1 cellular context compared by ENCODE assay signal in the genomic region with DNA sequence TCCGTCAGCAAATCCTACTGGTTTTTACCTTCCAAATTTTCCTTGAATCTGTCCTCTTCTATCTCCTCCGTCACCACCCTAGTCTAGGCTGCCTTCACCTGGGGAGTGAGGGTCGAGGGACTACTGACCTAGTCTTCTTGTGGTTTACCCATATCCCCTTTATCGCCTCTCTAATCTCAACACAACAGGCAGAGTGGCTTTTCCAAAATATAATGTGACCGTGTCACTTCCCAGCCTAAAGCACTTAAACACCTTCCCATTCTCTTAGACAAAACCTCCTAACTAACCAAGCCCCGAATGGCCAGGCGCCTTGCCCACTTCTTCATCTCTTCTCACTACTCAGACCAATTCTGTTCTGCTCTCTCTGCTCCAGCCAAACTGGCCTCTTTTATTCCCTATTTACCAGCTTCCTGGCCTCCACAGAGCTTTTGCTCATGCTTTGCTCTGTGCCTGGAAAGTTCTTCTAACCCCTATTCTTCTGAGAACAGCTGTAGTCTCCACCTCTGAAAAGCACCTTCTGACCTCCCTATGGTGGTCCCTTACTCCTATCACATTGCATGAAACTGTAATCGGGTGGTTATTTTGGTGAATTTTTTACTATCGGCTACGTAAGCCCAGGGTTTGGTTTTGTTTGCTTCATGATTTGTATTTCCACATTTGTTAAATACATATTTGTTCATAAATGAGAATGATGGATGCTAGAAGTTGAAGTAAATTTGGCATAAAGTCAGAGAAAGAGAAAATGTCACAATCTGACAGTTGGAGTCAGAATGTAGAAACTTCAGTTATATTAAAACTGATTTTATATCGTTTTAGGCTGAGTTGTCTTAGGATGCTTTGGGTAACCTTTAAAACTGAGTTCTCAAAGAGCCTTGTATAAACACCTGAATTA.
TF ChIP-seq lines count a peak whose summit lies in the region.

No MANE protein-coding gene starts in this region.

TF ChIP-seq in K562, 482 proteins besides CTCF, POLR2A, EP300 and RAD21 (continued from another document and continues in another):
- no peak; the same call in 1 of the 2 replicates for TF ChIP-seq ZKSCAN3 (CRISPR knock-in tag; IDR thresholded peaks at IDR 0.05)
- TF ChIP-seq, protein P1, sequence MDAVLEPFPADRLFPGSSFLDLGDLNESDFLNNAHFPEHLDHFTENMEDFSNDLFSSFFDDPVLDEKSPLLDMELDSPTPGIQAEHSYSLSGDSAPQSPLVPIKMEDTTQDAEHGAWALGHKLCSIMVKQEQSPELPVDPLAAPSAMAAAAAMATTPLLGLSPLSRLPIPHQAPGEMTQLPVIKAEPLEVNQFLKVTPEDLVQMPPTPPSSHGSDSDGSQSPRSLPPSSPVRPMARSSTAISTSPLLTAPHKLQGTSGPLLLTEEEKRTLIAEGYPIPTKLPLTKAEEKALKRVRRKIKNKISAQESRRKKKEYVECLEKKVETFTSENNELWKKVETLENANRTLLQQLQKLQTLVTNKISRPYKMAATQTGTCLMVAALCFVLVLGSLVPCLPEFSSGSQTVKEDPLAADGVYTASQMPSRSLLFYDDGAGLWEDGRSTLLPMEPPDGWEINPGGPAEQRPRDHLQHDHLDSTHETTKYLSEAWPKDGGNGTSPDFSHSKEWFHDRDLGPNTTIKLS (IDR thresholded peaks at IDR 0.05; ENCODE audit: borderline replicate concordance, low read depth) = no peak
- TF ChIP-seq ZBTB8A (IDR thresholded peaks at IDR 0.05; ENCODE audit: partially characterized antibody) = no peak
- TF ChIP-seq, protein P2, sequence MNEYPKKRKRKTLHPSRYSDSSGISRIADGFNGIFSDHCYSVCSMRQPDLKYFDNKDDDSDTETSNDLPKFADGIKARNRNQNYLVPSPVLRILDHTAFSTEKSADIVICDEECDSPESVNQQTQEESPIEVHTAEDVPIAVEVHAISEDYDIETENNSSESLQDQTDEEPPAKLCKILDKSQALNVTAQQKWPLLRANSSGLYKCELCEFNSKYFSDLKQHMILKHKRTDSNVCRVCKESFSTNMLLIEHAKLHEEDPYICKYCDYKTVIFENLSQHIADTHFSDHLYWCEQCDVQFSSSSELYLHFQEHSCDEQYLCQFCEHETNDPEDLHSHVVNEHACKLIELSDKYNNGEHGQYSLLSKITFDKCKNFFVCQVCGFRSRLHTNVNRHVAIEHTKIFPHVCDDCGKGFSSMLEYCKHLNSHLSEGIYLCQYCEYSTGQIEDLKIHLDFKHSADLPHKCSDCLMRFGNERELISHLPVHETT (CRISPR knock-in tag; conservative IDR thresholded peaks at IDR 0.05 in 1 of 2, IDR thresholded peaks at IDR 0.05 in 1 of 2) = no peak
- TF ChIP-seq, protein P3, sequence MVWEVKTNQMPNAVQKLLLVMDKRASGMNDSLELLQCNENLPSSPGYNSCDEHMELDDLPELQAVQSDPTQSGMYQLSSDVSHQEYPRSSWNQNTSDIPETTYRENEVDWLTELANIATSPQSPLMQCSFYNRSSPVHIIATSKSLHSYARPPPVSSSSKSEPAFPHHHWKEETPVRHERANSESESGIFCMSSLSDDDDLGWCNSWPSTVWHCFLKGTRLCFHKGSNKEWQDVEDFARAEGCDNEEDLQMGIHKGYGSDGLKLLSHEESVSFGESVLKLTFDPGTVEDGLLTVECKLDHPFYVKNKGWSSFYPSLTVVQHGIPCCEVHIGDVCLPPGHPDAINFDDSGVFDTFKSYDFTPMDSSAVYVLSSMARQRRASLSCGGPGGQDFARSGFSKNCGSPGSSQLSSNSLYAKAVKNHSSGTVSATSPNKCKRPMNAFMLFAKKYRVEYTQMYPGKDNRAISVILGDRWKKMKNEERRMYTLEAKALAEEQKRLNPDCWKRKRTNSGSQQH (CRISPR knock-in tag; IDR thresholded peaks at IDR 0.05) = peak; percentile 92
- TF ChIP-seq, protein P4, sequence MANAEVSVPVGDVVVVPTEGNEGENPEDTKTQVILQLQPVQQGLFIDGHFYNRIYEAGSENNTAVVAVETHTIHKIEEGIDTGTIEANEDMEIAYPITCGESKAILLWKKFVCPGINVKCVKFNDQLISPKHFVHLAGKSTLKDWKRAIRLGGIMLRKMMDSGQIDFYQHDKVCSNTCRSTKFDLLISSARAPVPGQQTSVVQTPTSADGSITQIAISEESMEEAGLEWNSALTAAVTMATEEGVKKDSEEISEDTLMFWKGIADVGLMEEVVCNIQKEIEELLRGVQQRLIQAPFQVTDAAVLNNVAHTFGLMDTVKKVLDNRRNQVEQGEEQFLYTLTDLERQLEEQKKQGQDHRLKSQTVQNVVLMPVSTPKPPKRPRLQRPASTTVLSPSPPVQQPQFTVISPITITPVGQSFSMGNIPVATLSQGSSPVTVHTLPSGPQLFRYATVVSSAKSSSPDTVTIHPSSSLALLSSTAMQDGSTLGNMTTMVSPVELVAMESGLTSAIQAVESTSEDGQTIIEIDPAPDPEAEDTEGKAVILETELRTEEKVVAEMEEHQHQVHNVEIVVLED (CRISPR knock-in tag; IDR thresholded peaks at IDR 0.05) = peak; percentile 56
- TF ChIP-seq, protein P5, sequence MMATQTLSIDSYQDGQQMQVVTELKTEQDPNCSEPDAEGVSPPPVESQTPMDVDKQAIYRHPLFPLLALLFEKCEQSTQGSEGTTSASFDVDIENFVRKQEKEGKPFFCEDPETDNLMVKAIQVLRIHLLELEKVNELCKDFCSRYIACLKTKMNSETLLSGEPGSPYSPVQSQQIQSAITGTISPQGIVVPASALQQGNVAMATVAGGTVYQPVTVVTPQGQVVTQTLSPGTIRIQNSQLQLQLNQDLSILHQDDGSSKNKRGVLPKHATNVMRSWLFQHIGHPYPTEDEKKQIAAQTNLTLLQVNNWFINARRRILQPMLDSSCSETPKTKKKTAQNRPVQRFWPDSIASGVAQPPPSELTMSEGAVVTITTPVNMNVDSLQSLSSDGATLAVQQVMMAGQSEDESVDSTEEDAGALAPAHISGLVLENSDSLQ (IDR thresholded peaks at IDR 0.05) = no peak
- TF ChIP-seq, protein P6, sequence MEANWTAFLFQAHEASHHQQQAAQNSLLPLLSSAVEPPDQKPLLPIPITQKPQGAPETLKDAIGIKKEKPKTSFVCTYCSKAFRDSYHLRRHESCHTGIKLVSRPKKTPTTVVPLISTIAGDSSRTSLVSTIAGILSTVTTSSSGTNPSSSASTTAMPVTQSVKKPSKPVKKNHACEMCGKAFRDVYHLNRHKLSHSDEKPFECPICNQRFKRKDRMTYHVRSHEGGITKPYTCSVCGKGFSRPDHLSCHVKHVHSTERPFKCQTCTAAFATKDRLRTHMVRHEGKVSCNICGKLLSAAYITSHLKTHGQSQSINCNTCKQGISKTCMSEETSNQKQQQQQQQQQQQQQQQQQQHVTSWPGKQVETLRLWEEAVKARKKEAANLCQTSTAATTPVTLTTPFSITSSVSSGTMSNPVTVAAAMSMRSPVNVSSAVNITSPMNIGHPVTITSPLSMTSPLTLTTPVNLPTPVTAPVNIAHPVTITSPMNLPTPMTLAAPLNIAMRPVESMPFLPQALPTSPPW (CRISPR knock-in tag; IDR thresholded peaks at IDR 0.05) = no peak
- TF ChIP-seq GABPB2 (CRISPR knock-in tag; conservative IDR thresholded peaks at IDR 0.05) = no peak
- no peak for TF ChIP-seq TRIM24 (IDR thresholded peaks at IDR 0.05)
- TF ChIP-seq STAT5A (IDR thresholded peaks at IDR 0.05; ENCODE audit: borderline replicate concordance, low read length) = no peak
- TF ChIP-seq HMG20A (CRISPR knock-in tag; conservative IDR thresholded peaks at IDR 0.05) = 0 out of 2 replicates have a peak, but pooled peaks have one; percentile 46
- peak; percentile 58 for TF ChIP-seq ZNF41 (CRISPR knock-in tag; conservative IDR thresholded peaks at IDR 0.05)
- TF ChIP-seq, protein P7, sequence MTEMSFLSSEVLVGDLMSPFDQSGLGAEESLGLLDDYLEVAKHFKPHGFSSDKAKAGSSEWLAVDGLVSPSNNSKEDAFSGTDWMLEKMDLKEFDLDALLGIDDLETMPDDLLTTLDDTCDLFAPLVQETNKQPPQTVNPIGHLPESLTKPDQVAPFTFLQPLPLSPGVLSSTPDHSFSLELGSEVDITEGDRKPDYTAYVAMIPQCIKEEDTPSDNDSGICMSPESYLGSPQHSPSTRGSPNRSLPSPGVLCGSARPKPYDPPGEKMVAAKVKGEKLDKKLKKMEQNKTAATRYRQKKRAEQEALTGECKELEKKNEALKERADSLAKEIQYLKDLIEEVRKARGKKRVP (CRISPR knock-in tag; IDR thresholded peaks at IDR 0.05) = peak; percentile 74
- TF ChIP-seq COPS2 (conservative IDR thresholded peaks at IDR 0.05) = no peak
- TF ChIP-seq, protein P8, sequence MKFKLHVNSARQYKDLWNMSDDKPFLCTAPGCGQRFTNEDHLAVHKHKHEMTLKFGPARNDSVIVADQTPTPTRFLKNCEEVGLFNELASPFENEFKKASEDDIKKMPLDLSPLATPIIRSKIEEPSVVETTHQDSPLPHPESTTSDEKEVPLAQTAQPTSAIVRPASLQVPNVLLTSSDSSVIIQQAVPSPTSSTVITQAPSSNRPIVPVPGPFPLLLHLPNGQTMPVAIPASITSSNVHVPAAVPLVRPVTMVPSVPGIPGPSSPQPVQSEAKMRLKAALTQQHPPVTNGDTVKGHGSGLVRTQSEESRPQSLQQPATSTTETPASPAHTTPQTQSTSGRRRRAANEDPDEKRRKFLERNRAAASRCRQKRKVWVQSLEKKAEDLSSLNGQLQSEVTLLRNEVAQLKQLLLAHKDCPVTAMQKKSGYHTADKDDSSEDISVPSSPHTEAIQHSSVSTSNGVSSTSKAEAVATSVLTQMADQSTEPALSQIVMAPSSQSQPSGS (CRISPR knock-in tag; IDR thresholded peaks at IDR 0.05) = no peak
- TF ChIP-seq, protein P9, sequence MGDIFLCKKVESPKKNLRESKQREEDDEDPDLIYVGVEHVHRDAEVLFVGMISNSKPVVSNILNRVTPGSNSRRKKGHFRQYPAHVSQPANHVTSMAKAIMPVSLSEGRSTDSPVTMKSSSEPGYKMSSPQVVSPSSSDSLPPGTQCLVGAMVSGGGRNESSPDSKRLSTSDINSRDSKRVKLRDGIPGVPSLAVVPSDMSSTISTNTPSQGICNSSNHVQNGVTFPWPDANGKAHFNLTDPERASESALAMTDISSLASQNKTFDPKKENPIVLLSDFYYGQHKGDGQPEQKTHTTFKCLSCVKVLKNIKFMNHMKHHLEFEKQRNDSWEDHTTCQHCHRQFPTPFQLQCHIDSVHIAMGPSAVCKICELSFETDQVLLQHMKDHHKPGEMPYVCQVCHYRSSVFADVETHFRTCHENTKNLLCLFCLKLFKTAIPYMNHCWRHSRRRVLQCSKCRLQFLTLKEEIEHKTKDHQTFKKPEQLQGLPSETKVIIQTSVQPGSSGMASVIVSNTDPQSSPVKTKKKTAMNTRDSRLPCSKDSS (IDR thresholded peaks at IDR 0.05; ENCODE audit: low read depth, partially characterized antibody) = no peak
- TF ChIP-seq ZNF224 (CRISPR knock-in tag; IDR thresholded peaks at IDR 0.05) = no peak
- TF ChIP-seq CEBPG (CRISPR knock-in tag; IDR thresholded peaks at IDR 0.05) = no peak
- peak in 1 of 2 experiments; percentile 39; a peak in 1 of 4 replicates for TF ChIP-seq CEBPG (tag; conservative IDR thresholded peaks at IDR 0.05 in 1 of 2, IDR thresholded peaks at IDR 0.05 in 1 of 2)
- TF ChIP-seq, protein P10, sequence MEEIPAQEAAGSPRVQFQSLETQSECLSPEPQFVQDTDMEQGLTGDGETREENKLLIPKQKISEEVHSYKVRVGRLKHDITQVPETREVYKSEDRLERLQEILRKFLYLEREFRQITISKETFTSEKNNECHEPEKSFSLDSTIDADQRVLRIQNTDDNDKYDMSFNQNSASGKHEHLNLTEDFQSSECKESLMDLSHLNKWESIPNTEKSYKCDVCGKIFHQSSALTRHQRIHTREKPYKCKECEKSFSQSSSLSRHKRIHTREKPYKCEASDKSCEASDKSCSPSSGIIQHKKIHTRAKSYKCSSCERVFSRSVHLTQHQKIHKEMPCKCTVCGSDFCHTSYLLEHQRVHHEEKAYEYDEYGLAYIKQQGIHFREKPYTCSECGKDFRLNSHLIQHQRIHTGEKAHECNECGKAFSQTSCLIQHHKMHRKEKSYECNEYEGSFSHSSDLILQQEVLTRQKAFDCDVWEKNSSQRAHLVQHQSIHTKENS (CRISPR knock-in tag; IDR thresholded peaks at IDR 0.05) = 0 out of 2 replicates have a peak, but pooled peaks have one; percentile 59
- TF ChIP-seq SNIP1 (IDR thresholded peaks at IDR 0.05; ENCODE audit: low read depth) = no peak
- TF ChIP-seq CTBP1 (IDR thresholded peaks at IDR 0.05; ENCODE audit: borderline replicate concordance) = no peak
- no peak for TF ChIP-seq XRCC5 (IDR thresholded peaks at IDR 0.05; ENCODE audit: low read depth, low read length)
- no peak for TF ChIP-seq CBX1 (IDR thresholded peaks at IDR 0.05; ENCODE audit: low read depth)
- TF ChIP-seq PPARD (CRISPR knock-in tag; IDR thresholded peaks at IDR 0.05) = no peak
